ENCODE assay signal across 9 cellular contexts in the genomic region with DNA sequence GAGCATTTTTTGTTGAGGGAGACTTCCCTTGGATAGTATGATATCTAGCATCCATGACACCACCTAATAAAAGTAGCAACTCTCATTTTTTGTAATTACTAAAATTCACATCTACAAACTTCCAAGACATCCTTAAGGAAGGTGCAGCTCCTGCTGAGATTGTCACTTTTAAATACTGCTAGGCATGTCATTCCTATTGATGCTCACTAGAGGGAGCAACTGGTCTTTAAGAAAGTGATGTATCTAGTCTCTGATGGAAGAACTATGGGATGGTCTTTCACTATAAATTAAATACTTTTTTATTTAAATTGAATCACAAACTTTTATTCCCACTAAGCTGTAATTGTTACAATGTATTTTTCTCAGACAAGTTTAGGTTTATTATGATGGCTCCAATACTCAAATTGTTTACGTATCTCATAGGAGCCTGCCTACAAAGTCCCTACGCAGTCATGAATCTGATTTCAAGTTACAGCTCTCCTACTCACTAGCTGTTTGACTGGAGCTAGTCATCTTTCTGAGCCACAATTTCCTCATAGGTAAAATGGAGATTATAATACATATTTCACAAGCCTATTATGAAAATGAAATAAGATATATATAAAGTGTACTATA. TPM values are rescaled to one million over a fixed set of nuclear protein-coding genes. Genes with fewer than 3 reads are reported as not detected.
DNase-seq lines count a peak whose midpoint lies in the region; ATAC-seq and TF ChIP-seq lines count a peak whose summit lies in the region.
"Had no signal": no experiment of that assay in that cellular context is flagged by ENCODE, and none has a peak within 500 bp of the region (broad histone marks: within the 10 kb centered on the region; RNA-seq: fewer than 3 reads in every experiment).

No MANE protein-coding gene starts in this region.

- H3K4me1 Mint-ChIP-seq in brain (peaks cover 6% of the 10 kb centered on the region), type B pancreatic cell (ENCODE audit: unreplicated experiment) (peaks cover 5% of the 10 kb centered on the region)

- H3K79me2 ChIP-seq in GM23248 (ENCODE audit: insufficient read depth): no peaks in the 10 kb centered on the region

- H3K27me3 ChIP-seq in GM23248 (replicated peaks; ENCODE audit: insufficient read depth): no peaks in the 10 kb centered on the region

- H3K27me3 Mint-ChIP-seq in brain (no peaks in the 10 kb centered on the region), type B pancreatic cell (no peaks in the 10 kb centered on the region)

- H2AFZ ChIP-seq in GM23248: no peak overlapping the region

- in situ Hi-C loops in GM23248 (cut with MboI): loop anchor here (10.0 kb wide), 1 partner anchor 137 kb away; no protein-coding TSS in a partner anchor

- H3K4me3 Mint-ChIP-seq in brain: no peak overlapping the region
- no peak overlapping the region for H3K4me3 Mint-ChIP-seq in type B pancreatic cell
- H3K4me3 Mint-ChIP-seq: T-helper 1 cell treated with Interleukin-12 subunit alpha and Interleukin-12 subunit beta and Interleukin-4 antibody, amounts not matched to agents 30 μg/mL and 1 μg/mL, for 36 hours had no signal

- DNase-seq in EH (ENCODE audit: low read depth): peak; percentile 66
- peak; percentile 72 for DNase-seq in GM23248
- peak; percentile 16 for DNase-seq in NCI-H446 treated with DMSO at 0.1 percent for 48 hours (lab: John Stamatoyannopoulos, UW)
- no peak for DNase-seq in left colon
- DNase-seq in type B pancreatic cell (ENCODE audit: extremely low spot score, unreplicated experiment): no peak
- no peak for DNase-seq in stimulated activated CD4-positive, alpha-beta T cell treated with anti-CD3 and anti-CD28 coated beads, Interleukin-1b, Interleukin-23, amount 100 ng/mL, for 48 hours
- no peak for DNase-seq in GDM1 (lab: John Stamatoyannopoulos, UW)

- no peaks in the 10 kb centered on the region for H3K9me2 ChIP-seq in GM23248 (ENCODE audit: insufficient read depth)

- H3K36me3 Mint-ChIP-seq in brain (no peaks in the 10 kb centered on the region), type B pancreatic cell (no peaks in the 10 kb centered on the region)

- H3K4me3 ChIP-seq in GM23248: no peak overlapping the region

- no peaks in the 10 kb centered on the region for H4K20me1 ChIP-seq in GM23248 (ENCODE audit: insufficient read depth)

- H3K27ac Mint-ChIP-seq in brain (no peak overlapping the region), type B pancreatic cell (no peak overlapping the region)
- H3K27ac Mint-ChIP-seq: T-helper 1 cell treated with Interleukin-12 subunit alpha and Interleukin-12 subunit beta and Interleukin-4 antibody, amounts not matched to agents 30 μg/mL and 1 μg/mL, for 36 hours had no signal

- H3F3A ChIP-seq in GM23248 (ENCODE audit: insufficient read depth): 0 out of 2 replicates have a peak, but pooled peaks cover 6% of the 10 kb centered on the region

- H3K9ac ChIP-seq in GM23248: no peak overlapping the region

- H3K9me3 Mint-ChIP-seq in brain (no peaks in the 10 kb centered on the region), type B pancreatic cell (no peaks in the 10 kb centered on the region)
- H3K9me3 Mint-ChIP-seq: T-helper 1 cell treated with Interleukin-12 subunit alpha and Interleukin-12 subunit beta and Interleukin-4 antibody, amounts not matched to agents 30 μg/mL and 1 μg/mL, for 36 hours had no signal

- peaks cover 5% of the 10 kb centered on the region for H3K4me1 ChIP-seq in GM23248 (ENCODE audit: insufficient read depth)

- H3K27ac ChIP-seq in GM23248: no peak overlapping the region

- WGBS in GM23248 (ENCODE audit: low coverage in 1 of 2, low lambda C conversion rate in 2 of 2, missing lambda C conversion rate in 2 of 2), 2 experiments: 93 to 100% methylated on average over 2 of the region's 2 CpGs

- no peak overlapping the region for H3K4me2 ChIP-seq in GM23248 (ENCODE audit: unreplicated experiment)

- ATAC-seq in left colon: peak; percentile 65

- TF ChIP-seq CTCF in brain (conservative IDR thresholded peaks at IDR 0.05) (peak; percentile 96), type B pancreatic cell (conservative IDR thresholded peaks at IDR 0.05) (peak; percentile 95)

- intact Hi-C loops in left colon (cut with DNase I, micrococcal nuclease): loop anchor here in 1 of 2 donors (10.0 kb wide), 1 partner anchor 77 kb away; no protein-coding TSS in a partner anchor

- no peaks in the 10 kb centered on the region for H3K36me3 ChIP-seq in GM23248 (ENCODE audit: low read depth)

- H3K9me3 ChIP-seq in GM23248 (ENCODE audit: low read depth): no peaks in the 10 kb centered on the region

RNA-seq across cellular contexts. Expression of gene TSPYL1, which starts 8.0 kb away (rescaled TPM):
- total RNA-seq in GM23248 (2014; rRNA removed; shearing (Covaris generic)): 79.4 and 89.1 TPM in 2 replicates
- polyA plus RNA-seq in GM23248 (2016; fragmentation: Nextera tagmentation; extraction: Ambion mirVana) (71.5 and 73.5 TPM in 2 replicates), brain (ENCODE audit: insufficient read depth, low read depth, low replicate concordance) (78.3 TPM)
- total RNA-seq in left colon (10 to 100 TPM; 70.1 to 80.1 TPM), type B pancreatic cell (ENCODE audit: low replicate concordance) (88.2 and 90.2 TPM in 2 replicates)

RNA-seq across cellular contexts. Expression of gene TSPYL4, which starts 33.9 kb away (rescaled TPM):
- 34.1 and 38.2 TPM in 2 replicates for total RNA-seq in GM23248 (2014; rRNA removed; shearing (Covaris generic))
- polyA plus RNA-seq in GM23248 (2016; fragmentation: Nextera tagmentation; extraction: Ambion mirVana) (32.3 TPM in 2 replicates), brain (ENCODE audit: insufficient read depth, low read depth, low replicate concordance) (90.3 TPM)
- total RNA-seq in left colon (1 to 10 TPM; 5.7 to 7.5 TPM), type B pancreatic cell (ENCODE audit: low replicate concordance) (42.7 and 46.7 TPM in 2 replicates)

Comparison
In these comparisons a context has a peak if more than half of its experiments do, and no peak if none do; other contexts are left out.
1. DNase-seq: peak in EH (single experiment), GM23248 (single experiment) and NCI-H446 treated with DMSO at 0.1 percent for 48 hours (single experiment); none in left colon (0 of 2), type B pancreatic cell (single experiment), stimulated activated CD4-positive, alpha-beta T cell treated with anti-CD3 and anti-CD28 coated beads, Interleukin-1b, Interleukin-23, amount 100 ng/mL, for 48 hours (single experiment) and GDM1 (single experiment).